23 cellular contexts compared by ENCODE assay signal in the genomic region with DNA sequence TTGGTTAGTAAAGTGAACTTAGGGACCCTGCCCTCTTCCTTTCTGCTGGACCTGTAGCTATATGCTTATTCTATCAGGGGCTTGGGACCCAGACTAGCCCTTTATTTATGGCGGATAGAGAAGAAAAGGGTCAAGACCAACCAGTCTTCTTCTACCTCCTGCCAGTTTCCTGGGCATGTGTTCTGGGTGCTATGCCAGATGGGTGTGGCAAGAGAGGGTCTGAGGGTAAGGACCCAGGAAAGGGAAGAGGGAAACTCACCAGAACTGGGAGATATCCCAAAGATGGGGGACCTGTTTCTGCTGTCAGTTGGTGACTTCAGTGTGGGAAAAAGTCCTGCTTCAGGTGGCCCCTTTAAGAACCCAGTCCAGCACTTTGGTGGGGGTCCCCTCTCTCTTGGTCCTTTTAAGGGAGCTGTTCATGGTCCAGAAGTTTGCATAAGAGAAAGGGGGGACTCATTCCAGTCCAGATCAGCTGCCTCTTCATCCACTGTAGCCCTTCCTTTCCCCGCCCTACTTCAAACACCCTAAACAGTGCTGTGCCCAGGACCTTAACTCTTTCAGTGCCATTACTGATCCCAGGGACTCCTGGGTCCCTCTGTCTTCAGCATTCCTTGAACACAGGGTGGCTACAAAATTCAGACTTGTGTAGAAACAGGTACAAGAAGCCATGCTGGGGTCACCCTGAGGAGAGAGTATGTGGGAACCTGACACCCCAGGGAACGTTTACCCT. TPM values are rescaled to one million over a fixed set of nuclear protein-coding genes. Genes with fewer than 3 reads are reported as not detected.
A peak's percentile ranks its signal among the peaks of the same experiment; 100 is the strongest.
DNase-seq lines count a peak whose midpoint lies in the region; ATAC-seq, FAIRE-seq and TF ChIP-seq lines count a peak whose summit lies in the region.
"Had no signal": no experiment of that assay in that cellular context is flagged by ENCODE, and none has a peak within 500 bp of the region (broad histone marks: within the 10 kb centered on the region; RNA-seq: fewer than 3 reads in every experiment).

No MANE protein-coding gene starts in this region.

- TF ChIP-seq CTCF in Panc1 (IDR thresholded peaks at IDR 0.05): no peak
- no peak for TF ChIP-seq CTCF in keratinocyte (optimal IDR thresholded peaks at IDR 0.05 in 1 of 3, IDR thresholded peaks at IDR 0.05 in 1 of 3, conservative IDR thresholded peaks at IDR 0.05 in 1 of 3; ENCODE audit: extremely low read depth in 1 of 3, insufficient read depth in 2 of 3, low read length in 3 of 3)
- TF ChIP-seq CTCF in psoas muscle (IDR thresholded peaks at IDR 0.05): no peak

- H3K27me3 ChIP-seq in Panc1 (ENCODE audit: control insufficient read depth, insufficient read depth, low read length): no peaks in the 10 kb centered on the region
- no peaks in the 10 kb centered on the region for H3K27me3 ChIP-seq in keratinocyte (ENCODE audit: control insufficient read depth, extremely low read depth, insufficient read depth, low read length)
- H3K27me3 ChIP-seq in small intestine (ENCODE audit: control insufficient read depth in 2 of 2, insufficient read depth in 2 of 2, low read length in 2 of 2): no peaks in the 10 kb centered on the region
- H3K27me3 ChIP-seq in psoas muscle (ENCODE audit: insufficient read depth in 3 of 3, low read length in 2 of 3): no peaks in the 10 kb centered on the region
- H3K27me3 ChIP-seq: heart left ventricle had no signal

- H3K4me2 ChIP-seq in keratinocyte (ENCODE audit: control insufficient read depth, extremely low read depth, insufficient read depth, low read depth, low read length): peak overlapping the region; percentile 74

- H3K9me3 Mint-ChIP-seq in activated T-helper 2 cell treated with anti-CD3 and anti-CD28 coated beads, Interferon-gamma antibody, Interleukin-2, Interleukin-4, amounts not matched to agents 10 μg/mL and 5 μg/mL and 100 μg/mL, durations not matched to agents 14 hours and 24 hours and 36 hours: no peaks in the 10 kb centered on the region
- H3K9me3 Mint-ChIP-seq: activated T-helper 1 cell treated with anti-CD3 and anti-CD28 coated beads, Interleukin-12 subunit alpha, Interleukin-12 subunit beta, Interleukin-2, Interleukin-4 antibody, amounts not matched to agents 30 ng/mL and 10 ng/mL and 1 ng/mL, durations not matched to agents 14 hours and 24 hours and 36 hours; neural crest cell had no signal

- ATAC-seq in Panc1 (no peak), psoas muscle (no peak)

- 21 to 48% (median 44%) methylated on average over 3 of the region's 3 CpGs for WGBS in small intestine, 3 donors
- WGBS in psoas muscle, 3 donors: 57 to 64% (median 61%) methylated on average over 3 of the region's 3 CpGs

- H3K79me2 ChIP-seq in keratinocyte (ENCODE audit: control insufficient read depth, insufficient read depth, low read length): no peaks in the 10 kb centered on the region

- peaks cover 5% of the 10 kb centered on the region for H3K9me1 ChIP-seq in keratinocyte (ENCODE audit: control insufficient read depth, extremely low read depth, insufficient read depth, low read length)

- H3K27ac ChIP-seq in Panc1 (ENCODE audit: low read length): peak overlapping the region; percentile 21; the same call in 1 of the 2 replicates
- peak overlapping the region; percentile 67 for H3K27ac ChIP-seq in keratinocyte (ENCODE audit: control insufficient read depth, insufficient read depth, low read length)
- H3K27ac ChIP-seq in small intestine (ENCODE audit: low read depth in 1 of 2, low read length in 1 of 2): peak overlapping the region; percentile 34 to 80
- H3K27ac ChIP-seq in psoas muscle: no peak overlapping the region
- H3K27ac ChIP-seq: heart left ventricle had no signal

- peak overlapping the region; percentile 20 for H2AFZ ChIP-seq in keratinocyte (ENCODE audit: control insufficient read depth, low read length)

- H3K36me3 ChIP-seq in Panc1 (ENCODE audit: control insufficient read depth, insufficient read depth, low read length) (no peaks in the 10 kb centered on the region), keratinocyte (ENCODE audit: control insufficient read depth in 2 of 2, extremely low read depth in 1 of 2, insufficient read depth in 2 of 2, low read length in 2 of 2) (no peaks in the 10 kb centered on the region), small intestine (ENCODE audit: control insufficient read depth in 2 of 2, insufficient read depth in 2 of 2, low read length in 2 of 2) (no peaks in the 10 kb centered on the region), psoas muscle (ENCODE audit: insufficient read depth in 1 of 2, low read depth in 1 of 2) (no peaks in the 10 kb centered on the region)

- H3K4me1 Mint-ChIP-seq in activated T-helper 2 cell treated with anti-CD3 and anti-CD28 coated beads, Interferon-gamma antibody, Interleukin-2, Interleukin-4, amounts not matched to agents 10 μg/mL and 5 μg/mL and 100 μg/mL, durations not matched to agents 14 hours and 24 hours and 36 hours (ENCODE audit: low read depth): peaks cover 17% of the 10 kb centered on the region

- no peaks in the 10 kb centered on the region for H3K27me3 Mint-ChIP-seq in activated T-helper 2 cell treated with anti-CD3 and anti-CD28 coated beads, Interferon-gamma antibody, Interleukin-2, Interleukin-4, amounts not matched to agents 10 μg/mL and 5 μg/mL and 100 μg/mL, durations not matched to agents 14 hours and 24 hours and 36 hours (ENCODE audit: low read depth)

- no peak for FAIRE-seq in keratinocyte (lab: Jason Lieb, UNC)
- no peak for FAIRE-seq in small intestine (lab: Jason Lieb, UNC)
- FAIRE-seq: G401.6, HTR-8/SVneo had no signal

- H3K4me3 Mint-ChIP-seq in activated T-helper 2 cell treated with anti-CD3 and anti-CD28 coated beads, Interferon-gamma antibody, Interleukin-2, Interleukin-4, amounts not matched to agents 10 μg/mL and 5 μg/mL and 100 μg/mL, durations not matched to agents 14 hours and 24 hours and 36 hours (ENCODE audit: low read depth): no peak overlapping the region
- H3K4me3 Mint-ChIP-seq: activated T-helper 1 cell treated with anti-CD3 and anti-CD28 coated beads, Interleukin-12 subunit alpha, Interleukin-12 subunit beta, Interleukin-2, Interleukin-4 antibody, amounts not matched to agents 30 ng/mL and 10 ng/mL and 1 ng/mL, durations not matched to agents 14 hours and 24 hours and 36 hours; neural crest cell had no signal

- H3K36me3 Mint-ChIP-seq in activated T-helper 2 cell treated with anti-CD3 and anti-CD28 coated beads, Interferon-gamma antibody, Interleukin-2, Interleukin-4, amounts not matched to agents 10 μg/mL and 5 μg/mL and 100 μg/mL, durations not matched to agents 14 hours and 24 hours and 36 hours (ENCODE audit: low read depth): peaks cover 7% of the 10 kb centered on the region

- H3K27ac Mint-ChIP-seq in activated T-helper 2 cell treated with anti-CD3 and anti-CD28 coated beads, Interferon-gamma antibody, Interleukin-2, Interleukin-4, amounts not matched to agents 10 μg/mL and 5 μg/mL and 100 μg/mL, durations not matched to agents 14 hours and 24 hours and 36 hours: no peak overlapping the region
- H3K27ac Mint-ChIP-seq: activated T-helper 1 cell treated with anti-CD3 and anti-CD28 coated beads, Interleukin-12 subunit alpha, Interleukin-12 subunit beta, Interleukin-2, Interleukin-4 antibody, amounts not matched to agents 30 ng/mL and 10 ng/mL and 1 ng/mL, durations not matched to agents 14 hours and 24 hours and 36 hours had no signal

- H3K4me3 ChIP-seq in Panc1 (ENCODE audit: low read depth in 2 of 2, low read length in 2 of 2) (no peak overlapping the region), keratinocyte (ENCODE audit: control insufficient read depth in 2 of 3, extremely low read depth in 1 of 3, insufficient read depth in 2 of 3, low read depth in 1 of 3, low read length in 3 of 3) (peak overlapping the region in 1 of 3 experiments; percentile 13), small intestine (ENCODE audit: low read depth in 1 of 2, low read length in 2 of 2) (peak overlapping the region in 1 of 2 donors; percentile 17), psoas muscle (no peak overlapping the region)
- H3K4me3 ChIP-seq: heart left ventricle had no signal

- no TSS peak for BruUV-seq in Panc1 (replicated peaks; lab: Mats Ljungman, UMichigan)

- POLR2A ChIA-PET in Panc1 (lab: Charles Lee): interaction anchor here (0.6 kb wide), 1 partner anchor 12 kb away, joined by 4 read pairs; no protein-coding TSS in a partner anchor

- DNase-seq in D341Med (ENCODE audit: low spot score): peak; percentile 12
- DNase-seq in Panc1 (ENCODE audit: low read depth, low spot score): no peak
- no peak for DNase-seq in keratinocyte (ENCODE audit: low read depth, low spot score)
- DNase-seq in small intestine: peak; percentile 60
- no peak for DNase-seq in activated T-helper 2 cell treated with anti-CD3 and anti-CD28 coated beads, Interferon-gamma antibody, Interleukin-2, Interleukin-4, amounts not matched to agents 10 μg/mL and 5 μg/mL and 100 μg/mL, durations not matched to agents 14 hours and 24 hours and 36 hours (ENCODE audit: low spot score)
- DNase-seq in psoas muscle: no peak
- no peak for DNase-seq in NCI-H128 (lab: John Stamatoyannopoulos, UW; ENCODE audit: unreplicated experiment)
- DNase-seq: AML-193; caudate nucleus; DMS 273 treated with DMSO at 0.1 percent for 48 hours; effector CD8-positive, alpha-beta T cell; heart left ventricle; mesendoderm; NCI-H1417 treated with DMSO at 0.1 percent for 48 hours; NCI-H526; retina; stimulated activated naive CD4-positive, alpha-beta T cell treated with Interleukin-2 at 50 U/mL for 16 hours; T-helper 9 cell had no signal

- intact Hi-C loops in Panc1 (cut with micrococcal nuclease; ENCODE audit: unreplicated experiment): no loop called here
- intact Hi-C loops in activated T-helper 2 cell treated with anti-CD3 and anti-CD28 coated beads, Interferon-gamma antibody, Interleukin-2, Interleukin-4, amounts not matched to agents 10 μg/mL and 5 μg/mL and 100 μg/mL, durations not matched to agents 14 hours and 24 hours and 36 hours (cut with micrococcal nuclease): loop anchor here (10.0 kb wide), 1 partner anchor 62 kb away; a partner anchor contains a TSS
- intact Hi-C loops in psoas muscle (cut with DNase I): no loop called here

- dilution Hi-C loops in keratinocyte (cut with MboI; ENCODE audit: extremely low pct_ligation_motif_present, low sequenced_read_pairs): no loop called here

- CTCF ChIA-PET in Panc1 (lab: Charles Lee): interaction anchor here (1.1 to 1.7 kb wide), 2 partner anchors 13 to 64 kb away, joined by 4 read pairs; no protein-coding TSS in a partner anchor

- no peaks in the 10 kb centered on the region for H4K20me1 ChIP-seq in keratinocyte (ENCODE audit: control insufficient read depth, extremely low read depth, insufficient read depth, low read length)

- in situ Hi-C loops in Panc1 (cut with HindIII; ENCODE audit: low pct_unique_long_range_greater_than_20kb, low sequenced_read_pairs): no loop called here

- H3K9ac ChIP-seq in keratinocyte (ENCODE audit: control insufficient read depth, extremely low read depth, insufficient read depth, low read length): no peak overlapping the region

- H3K4me1 ChIP-seq in Panc1 (ENCODE audit: control insufficient read depth, insufficient read depth, low read length) (peaks cover 25% of the 10 kb centered on the region), keratinocyte (ENCODE audit: control insufficient read depth, extremely low read depth, insufficient read depth, low read length) (peaks cover 37% of the 10 kb centered on the region), small intestine (ENCODE audit: control insufficient read depth in 2 of 2, insufficient read depth in 1 of 2, low read depth in 1 of 2, low read length in 1 of 2) (peaks cover 0 to 4% of the 10 kb centered on the region in 2 donors), psoas muscle (no peaks in the 10 kb centered on the region)

- H3K9me3 ChIP-seq in Panc1 (ENCODE audit: control insufficient read depth, insufficient read depth, low read depth, low read length) (no peaks in the 10 kb centered on the region), keratinocyte (ENCODE audit: control insufficient read depth, low read depth, low read length) (no peaks in the 10 kb centered on the region), small intestine (ENCODE audit: control insufficient read depth, low read depth) (no peaks in the 10 kb centered on the region), psoas muscle (no peaks in the 10 kb centered on the region)
- H3K9me3 ChIP-seq: heart left ventricle had no signal

RNA-seq across cellular contexts. Expression of a gene that starts 18.4 kb away (rescaled TPM):
- total RNA-seq in Panc1 (2021; ENCODE audit: unreplicated experiment) (252 TPM), psoas muscle (10 to 100 TPM; 44.6 to 77.5 (median 61.6) TPM)
- 250 TPM for polyA plus RNA-seq in Panc1 (2012; ENCODE audit: insufficient read length)
- polyA plus RNA-seq in keratinocyte (295 to 363 TPM (median 302 TPM) in 3 replicates), small intestine (100 to 1,000 TPM; 133 to 316 (median 223) TPM), psoas muscle (100 to 1,000 TPM in 2 of 3 donors, 10 to 100 TPM in 1; 83.0 to 255 (median 124) TPM)
- 145 TPM for polyA plus RNA-seq in keratinocyte (2011; ENCODE audit: low read depth)
- polyA plus RNA-seq in keratinocyte (2011; cell fraction: cytosol; rRNA removed): 261 and 273 TPM in 2 replicates
- 277 and 326 TPM in 2 replicates for polyA plus RNA-seq in keratinocyte (2011; cell fraction: nucleus; rRNA removed)
- polyA plus RNA-seq in keratinocyte (2012; ENCODE audit: low replicate concordance): 124 and 166 TPM in 2 replicates
- polyA minus RNA-seq in keratinocyte: 159 to 275 TPM (median 179 TPM) in 3 replicates
- polyA minus RNA-seq in keratinocyte (2011; cell fraction: cytosol; rRNA and poly(A)+ RNA removed): 98.0 TPM
- 56.3 and 75.2 TPM in 2 replicates for polyA minus RNA-seq in keratinocyte (2011; cell fraction: nucleus; rRNA and poly(A)+ RNA removed)
- total RNA-seq in activated T-helper 2 cell treated with anti-CD3 and anti-CD28 coated beads, Interferon-gamma antibody, Interleukin-2, Interleukin-4, amounts not matched to agents 10 μg/mL and 5 μg/mL and 100 μg/mL, durations not matched to agents 14 hours and 24 hours and 36 hours: 227 and 239 TPM in 2 replicates

RNA-seq across cellular contexts. Expression of a gene that starts 24.0 kb away (rescaled TPM):
- total RNA-seq in Panc1 (2021; ENCODE audit: unreplicated experiment) (87.0 TPM), psoas muscle (10 to 100 TPM; 22.8 to 54.0 (median 46.3) TPM)
- 90.6 TPM for polyA plus RNA-seq in Panc1 (2012; ENCODE audit: insufficient read length)
- polyA plus RNA-seq in keratinocyte (27.8 to 39.2 TPM (median 38.7 TPM) in 3 replicates), small intestine (10 to 100 TPM; 14.6 to 41.4 (median 35.1) TPM), psoas muscle (10 to 100 TPM in 2 of 3 donors, 1 to 10 TPM in 1; 7.4 to 39.1 (median 12.1) TPM)
- 46.0 TPM for polyA plus RNA-seq in keratinocyte (2011; ENCODE audit: low read depth)
- polyA plus RNA-seq in keratinocyte (2011; cell fraction: cytosol; rRNA removed): 26.3 and 43.5 TPM in 2 replicates
- polyA plus RNA-seq in keratinocyte (2011; cell fraction: nucleus; rRNA removed): 109 and 131 TPM in 2 replicates
- 24.2 and 34.9 TPM in 2 replicates for polyA plus RNA-seq in keratinocyte (2012; ENCODE audit: low replicate concordance)
- 32.7 to 61.5 TPM (median 50.0 TPM) in 3 replicates for polyA minus RNA-seq in keratinocyte
- polyA minus RNA-seq in keratinocyte (2011; cell fraction: cytosol; rRNA and poly(A)+ RNA removed): 18.2 TPM
- polyA minus RNA-seq in keratinocyte (2011; cell fraction: nucleus; rRNA and poly(A)+ RNA removed): 27.5 and 29.3 TPM in 2 replicates
- total RNA-seq in activated T-helper 2 cell treated with anti-CD3 and anti-CD28 coated beads, Interferon-gamma antibody, Interleukin-2, Interleukin-4, amounts not matched to agents 10 μg/mL and 5 μg/mL and 100 μg/mL, durations not matched to agents 14 hours and 24 hours and 36 hours: 211 and 216 TPM in 2 replicates

RNA-seq across cellular contexts. Expression of a gene that starts 51.3 kb away (rescaled TPM):
- total RNA-seq in Panc1 (2021; ENCODE audit: unreplicated experiment) (60.0 TPM), psoas muscle (10 to 100 TPM; 46.6 to 64.9 (median 53.1) TPM)
- 54.4 TPM for polyA plus RNA-seq in Panc1 (2012; ENCODE audit: insufficient read length)
- polyA plus RNA-seq in keratinocyte (34.8 to 42.7 TPM (median 35.8 TPM) in 3 replicates), small intestine (10 to 100 TPM; 14.1 to 22.0 (median 18.8) TPM), psoas muscle (10 to 100 TPM; 36.8 to 73.9 (median 55.5) TPM)
- polyA plus RNA-seq in keratinocyte (2011; ENCODE audit: low read depth): 13.3 TPM
- polyA plus RNA-seq in keratinocyte (2011; cell fraction: cytosol; rRNA removed): 33.9 and 36.0 TPM in 2 replicates
- 54.6 and 57.9 TPM in 2 replicates for polyA plus RNA-seq in keratinocyte (2011; cell fraction: nucleus; rRNA removed)
- polyA plus RNA-seq in keratinocyte (2012; ENCODE audit: low replicate concordance): 34.0 and 39.8 TPM in 2 replicates
- 52.2 to 68.2 TPM (median 55.0 TPM) in 3 replicates for polyA minus RNA-seq in keratinocyte
- polyA minus RNA-seq in keratinocyte (2011; cell fraction: cytosol; rRNA and poly(A)+ RNA removed): 37.0 TPM
- polyA minus RNA-seq in keratinocyte (2011; cell fraction: nucleus; rRNA and poly(A)+ RNA removed): 21.9 and 26.2 TPM in 2 replicates
- total RNA-seq in activated T-helper 2 cell treated with anti-CD3 and anti-CD28 coated beads, Interferon-gamma antibody, Interleukin-2, Interleukin-4, amounts not matched to agents 10 μg/mL and 5 μg/mL and 100 μg/mL, durations not matched to agents 14 hours and 24 hours and 36 hours: 71.3 and 73.3 TPM in 2 replicates

RNA-seq across cellular contexts. Expression of a gene that starts 52.2 kb away (rescaled TPM):
- 63.4 TPM for total RNA-seq in Panc1 (2021; ENCODE audit: unreplicated experiment)
- 111 TPM for polyA plus RNA-seq in Panc1 (2012; ENCODE audit: insufficient read length)
- 67.5 to 98.0 TPM (median 96.0 TPM) in 3 replicates for polyA plus RNA-seq in keratinocyte
- polyA plus RNA-seq in keratinocyte (2011; ENCODE audit: low read depth): 205 TPM
- 88.2 and 157 TPM in 2 replicates for polyA plus RNA-seq in keratinocyte (2011; cell fraction: cytosol; rRNA removed)
- 34.3 and 43.3 TPM in 2 replicates for polyA plus RNA-seq in keratinocyte (2011; cell fraction: nucleus; rRNA removed)
- 96.1 and 119 TPM in 2 replicates for polyA plus RNA-seq in keratinocyte (2012; ENCODE audit: low replicate concordance)
- polyA minus RNA-seq in keratinocyte: 37.0 to 68.3 TPM (median 56.5 TPM) in 3 replicates
- polyA minus RNA-seq in keratinocyte (2011; cell fraction: cytosol; rRNA and poly(A)+ RNA removed): 30.1 TPM
- 11.8 and 14.7 TPM in 2 replicates for polyA minus RNA-seq in keratinocyte (2011; cell fraction: nucleus; rRNA and poly(A)+ RNA removed)
- polyA plus RNA-seq in small intestine: 100 to 1,000 TPM; 132 to 226 (median 165) TPM
- 71.0 and 72.5 TPM in 2 replicates for total RNA-seq in activated T-helper 2 cell treated with anti-CD3 and anti-CD28 coated beads, Interferon-gamma antibody, Interleukin-2, Interleukin-4, amounts not matched to agents 10 μg/mL and 5 μg/mL and 100 μg/mL, durations not matched to agents 14 hours and 24 hours and 36 hours
- 10 to 100 TPM; 46.1 to 63.9 (median 51.2) TPM for total RNA-seq in psoas muscle
- polyA plus RNA-seq in psoas muscle: 100 to 1,000 TPM in 1 of 3 donors, 10 to 100 TPM in 2; 89.0 to 101 (median 95.7) TPM

RNA-seq across cellular contexts. Expression of a gene that starts 58.6 kb away (rescaled TPM):
- not detected for total RNA-seq in Panc1 (2021; ENCODE audit: unreplicated experiment)
- not detected for polyA plus RNA-seq in Panc1 (2012; ENCODE audit: insufficient read length)
- 93.4 to 159 TPM (median 106 TPM) in 3 replicates for polyA plus RNA-seq in keratinocyte
- polyA plus RNA-seq in keratinocyte (2011; ENCODE audit: low read depth): 155 TPM
- 168 and 189 TPM in 2 replicates for polyA plus RNA-seq in keratinocyte (2011; cell fraction: cytosol; rRNA removed)
- polyA plus RNA-seq in keratinocyte (2011; cell fraction: nucleus; rRNA removed): 94.5 and 106 TPM in 2 replicates
- polyA plus RNA-seq in keratinocyte (2012; ENCODE audit: low replicate concordance): 85.5 and 278 TPM in 2 replicates
- 118 to 203 TPM (median 128 TPM) in 3 replicates for polyA minus RNA-seq in keratinocyte
- polyA minus RNA-seq in keratinocyte (2011; cell fraction: cytosol; rRNA and poly(A)+ RNA removed): 96.3 TPM
- 26.8 and 30.1 TPM in 2 replicates for polyA minus RNA-seq in keratinocyte (2011; cell fraction: nucleus; rRNA and poly(A)+ RNA removed)
- polyA plus RNA-seq in small intestine: 100 to 1,000 TPM; 140 to 216 (median 140) TPM
- 0.18 and 0.21 TPM in 2 replicates for total RNA-seq in activated T-helper 2 cell treated with anti-CD3 and anti-CD28 coated beads, Interferon-gamma antibody, Interleukin-2, Interleukin-4, amounts not matched to agents 10 μg/mL and 5 μg/mL and 100 μg/mL, durations not matched to agents 14 hours and 24 hours and 36 hours
- total RNA-seq in psoas muscle: not detected
- under 1 TPM; 0.07 to 0.34 (median 0.13) TPM for polyA plus RNA-seq in psoas muscle
- total RNA-seq: heart left ventricle, neural crest cell, SK-MEL-5 had no signal

Comparison
In these comparisons a context has a peak if more than half of its experiments do, and no peak if none do; other contexts are left out.
1. DNase-seq: peak in D341Med (single experiment) and small intestine (single experiment); none in Panc1 (single experiment), keratinocyte (single experiment), activated T-helper 2 cell treated with anti-CD3 and anti-CD28 coated beads, Interferon-gamma antibody, Interleukin-2, Interleukin-4, amounts not matched to agents 10 μg/mL and 5 μg/mL and 100 μg/mL, durations not matched to agents 14 hours and 24 hours and 36 hours (single experiment), psoas muscle (0 of 2) and NCI-H128 (single experiment).